In genomic region chr9:130931508-130932150, GRCh38 we compare ENCODE assay signal across 1 cellular context.
A peak's percentile ranks its signal among the peaks of the same experiment; 100 is the strongest.
TF ChIP-seq lines count a peak whose summit lies in the region.

No MANE protein-coding gene starts in this region.

TF ChIP-seq in K562, 482 proteins besides CTCF, POLR2A, EP300 and RAD21 (continued from another document):
- TF ChIP-seq CEBPZ (IDR thresholded peaks at IDR 0.05; ENCODE audit: borderline replicate concordance, low read depth, low read length): no peak
- TF ChIP-seq ATF3 (IDR thresholded peaks at IDR 0.05): no peak
- TF ChIP-seq ATF3 (CRISPR knock-in tag; conservative IDR thresholded peaks at IDR 0.05): 0 out of 2 replicates have a peak, but pooled peaks have one; percentile 61
- TF ChIP-seq MYC (IDR thresholded peaks at IDR 0.05; ENCODE audit: low read depth, low read length): no peak
- no peak for TF ChIP-seq MYC (CRISPR knock-in tag; IDR thresholded peaks at IDR 0.05; ENCODE audit: borderline replicate concordance, low read depth)
- no peak for TF ChIP-seq CTBP1 (IDR thresholded peaks at IDR 0.05; ENCODE audit: borderline replicate concordance)
- no peak for TF ChIP-seq KAT2B (IDR thresholded peaks at IDR 0.05; ENCODE audit: low read depth, low read length)
- no peak for TF ChIP-seq DLX4 (CRISPR knock-in tag; IDR thresholded peaks at IDR 0.05)
- no peak for TF ChIP-seq THRAP3 (IDR thresholded peaks at IDR 0.05; ENCODE audit: borderline replicate concordance)
- peak; percentile 91 for TF ChIP-seq ZFP36 (IDR thresholded peaks at IDR 0.05; ENCODE audit: low read depth, low read length, partially characterized antibody)
- TF ChIP-seq HNRNPLL (IDR thresholded peaks at IDR 0.05; ENCODE audit: low read depth, low read length, poor library complexity, severe bottlenecking): no peak
- no peak for TF ChIP-seq GABPA (tag; conservative IDR thresholded peaks at IDR 0.05; ENCODE audit: low read depth)
- TF ChIP-seq NFE2L1 (tag; IDR thresholded peaks at IDR 0.05; ENCODE audit: borderline replicate concordance, low read depth): no peak
- TF ChIP-seq SREBF1 (IDR thresholded peaks at IDR 0.05; ENCODE audit: borderline replicate concordance, low read depth, low read length): 0 out of 2 replicates have a peak, but pooled peaks have one; percentile 5
- no peak for TF ChIP-seq CREB3 (tag; conservative IDR thresholded peaks at IDR 0.05; ENCODE audit: low read depth)
- no peak for TF ChIP-seq TFAP4 (CRISPR knock-in tag; IDR thresholded peaks at IDR 0.05; ENCODE audit: borderline replicate concordance)
- 0 out of 2 replicates have a peak, but pooled peaks have one; percentile 8 for TF ChIP-seq BMI1 (IDR thresholded peaks at IDR 0.05; ENCODE audit: low read length)
- peak in 1 of 2 experiments; percentile 57; a peak in 2 of 4 replicates for TF ChIP-seq MLX (CRISPR knock-in tag; conservative IDR thresholded peaks at IDR 0.05)
- TF ChIP-seq ZNF174 (CRISPR knock-in tag; IDR thresholded peaks at IDR 0.05): no peak
- no peak for TF ChIP-seq KAT8 (IDR thresholded peaks at IDR 0.05; ENCODE audit: low read depth)
- TF ChIP-seq MYBL2 (IDR thresholded peaks at IDR 0.05; ENCODE audit: low read depth): no peak
- no peak for TF ChIP-seq MYBL2 (CRISPR knock-in tag; IDR thresholded peaks at IDR 0.05; ENCODE audit: borderline replicate concordance)
- TF ChIP-seq SIN3A (IDR thresholded peaks at IDR 0.05; ENCODE audit: borderline replicate concordance in 2 of 2, control insufficient read depth in 1 of 2, low read depth in 2 of 2, low read length in 2 of 2): 0 out of 4 replicates have a peak, but pooled peaks of 1 of the 2 experiments have one; percentile 33
- TF ChIP-seq HDGF (IDR thresholded peaks at IDR 0.05): no peak
